8 cellular contexts compared by ENCODE assay signal in genomic region chr12:39272934-39273770, GRCh38.
A peak's percentile ranks its signal among the peaks of the same experiment; 100 is the strongest.
DNase-seq lines count a peak whose midpoint lies in the region; ATAC-seq, FAIRE-seq and TF ChIP-seq lines count a peak whose summit lies in the region.

No MANE protein-coding gene starts in this region.

- no peaks in the 10 kb centered on the region for H3K27me3 ChIP-seq in A673 (replicated peaks; ENCODE audit: insufficient read depth, low read depth, low read length, poor library complexity)
- H3K27me3 ChIP-seq in pancreas = no peaks in the 10 kb centered on the region

- H3K27ac ChIP-seq in A673 (ENCODE audit: low read depth, low read length, poor library complexity, severe bottlenecking) (no peak overlapping the region), pancreas (no peak overlapping the region)

- FAIRE-seq in pancreas (lab: Jason Lieb, UNC) = no peak

- H3K36me3 ChIP-seq in A673 (ENCODE audit: insufficient read depth, low read length, poor library complexity, severe bottlenecking) (no peaks in the 10 kb centered on the region), pancreas (no peaks in the 10 kb centered on the region)

- WGBS in pancreas, 2 donors = 16 to 20% methylated on average over 8 of the region's 8 CpGs

- POLR2A ChIA-PET in A673 (lab: Charles Lee; ENCODE audit: low non-redundant PET) = no interaction called here

- DNase-seq in A673 (ENCODE audit: low spot score) (peak; percentile 77), ELR (ENCODE audit: low read depth) (peak; percentile 47), KBM-7 (peak; percentile 76), SKM-1 (lab: John Stamatoyannopoulos, UW; ENCODE audit: unreplicated experiment) (peak; percentile 3), fibroblast of gingiva (ENCODE audit: low read depth) (peak; percentile 16), pancreas (peak in 1 of 6 donors; percentile 43), cortex of kidney (lab: John Stamatoyannopoulos, UW) (no peak)

- no peak overlapping the region for H3K4me3 ChIP-seq in A673 (ENCODE audit: low read depth, low read length, poor library complexity, severe bottlenecking)
- H3K4me3 ChIP-seq in pancreas = no peak overlapping the region

- CTCF ChIA-PET in A673 (lab: Charles Lee) = interaction anchor here (0.5 to 1.7 kb wide), 8 partner anchors 13 to 406 kb away, joined by 3 to 15 read pairs (median 5); partner anchors contain the start of gene CPNE8

- TF ChIP-seq CTCF in A673 (conservative IDR thresholded peaks at IDR 0.05; ENCODE audit: low read depth, low read length) = peak; percentile 80
- peak in 3 of 4 donors; percentile 58 to 82 (median 76) for TF ChIP-seq CTCF in pancreas (IDR thresholded peaks at IDR 0.05)

- intact Hi-C loops in A673 (cut with micrococcal nuclease; ENCODE audit: unreplicated experiment) = loop anchor here (2.0 kb wide), 2 partner anchors 352 to 366 kb away; no protein-coding TSS in a partner anchor
- intact Hi-C loops in pancreas (cut with DNase I) = loop anchor here in 1 of 3 donors (10.0 kb wide), 1 partner anchor 348 kb away; no protein-coding TSS in a partner anchor

- no peaks in the 10 kb centered on the region for H3K9me3 ChIP-seq in A673 (ENCODE audit: low read depth, low read length, poor library complexity, severe bottlenecking)
- no peaks in the 10 kb centered on the region for H3K9me3 ChIP-seq in pancreas

- ATAC-seq in pancreas = peak in 3 of 4 donors; percentile 65 to 66 (median 65)
- no peak for ATAC-seq in HG03432 (IDR thresholded peaks at IDR 0.05; ENCODE audit: unreplicated experiment)

- in situ Hi-C loops in KBM-7 (cut with MboI; ENCODE audit: low pct_unique_long_range_greater_than_20kb, low sequenced_read_pairs) = no loop called here

- no TSS peak for BruUV-seq in A673 (replicated peaks; lab: Mats Ljungman, UMichigan)

- H3K4me1 ChIP-seq in A673 (ENCODE audit: insufficient read depth, low read length, poor library complexity, severe bottlenecking) (peaks cover 25% of the 10 kb centered on the region), pancreas (no peaks in the 10 kb centered on the region)
